In the genomic region with DNA sequence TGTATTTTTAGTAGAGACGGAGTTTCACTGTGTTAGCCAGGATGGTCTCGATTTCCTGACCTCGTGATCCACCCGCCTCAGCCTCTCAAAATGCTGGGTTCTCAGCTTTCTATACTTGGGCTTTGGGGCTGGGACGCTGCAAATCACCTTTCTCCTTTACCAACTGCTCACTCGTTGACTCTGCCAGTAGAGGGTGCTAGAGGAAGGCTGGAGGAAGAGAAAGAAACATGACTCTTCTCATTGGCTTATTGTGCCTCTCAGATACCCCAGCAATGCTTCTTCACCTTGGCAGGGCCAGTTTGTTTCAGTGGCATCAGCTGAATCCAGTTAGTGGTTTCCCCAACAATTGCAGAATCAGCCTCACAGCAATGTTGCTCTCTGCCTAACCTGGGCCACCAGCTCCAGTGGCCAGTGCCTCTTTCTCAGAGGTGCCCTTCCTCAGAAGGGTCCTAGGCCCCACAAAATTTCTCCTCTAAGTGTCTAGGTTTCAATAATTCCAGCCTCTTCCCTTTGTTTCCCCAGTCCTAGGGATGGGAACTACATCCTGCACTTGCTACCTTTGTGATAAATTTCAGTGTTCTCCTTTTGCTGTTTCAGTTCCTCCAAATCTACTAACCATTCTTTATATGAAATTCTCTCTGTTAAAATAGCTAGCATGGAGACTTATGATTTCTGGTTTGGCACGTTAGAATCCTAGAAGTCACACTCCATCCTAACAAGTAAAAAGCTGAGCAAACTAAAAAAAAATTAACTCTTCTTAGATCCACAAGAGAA, we compare ENCODE assay signal across 1 cellular context.
A peak's percentile ranks its signal among the peaks of the same experiment; 100 is the strongest.
TF ChIP-seq lines count a peak whose summit lies in the region.

No MANE protein-coding gene starts in this region.

TF ChIP-seq in K562, 482 proteins besides CTCF, POLR2A, EP300 and RAD21 (continued from another document):
- TF ChIP-seq, protein P1, sequence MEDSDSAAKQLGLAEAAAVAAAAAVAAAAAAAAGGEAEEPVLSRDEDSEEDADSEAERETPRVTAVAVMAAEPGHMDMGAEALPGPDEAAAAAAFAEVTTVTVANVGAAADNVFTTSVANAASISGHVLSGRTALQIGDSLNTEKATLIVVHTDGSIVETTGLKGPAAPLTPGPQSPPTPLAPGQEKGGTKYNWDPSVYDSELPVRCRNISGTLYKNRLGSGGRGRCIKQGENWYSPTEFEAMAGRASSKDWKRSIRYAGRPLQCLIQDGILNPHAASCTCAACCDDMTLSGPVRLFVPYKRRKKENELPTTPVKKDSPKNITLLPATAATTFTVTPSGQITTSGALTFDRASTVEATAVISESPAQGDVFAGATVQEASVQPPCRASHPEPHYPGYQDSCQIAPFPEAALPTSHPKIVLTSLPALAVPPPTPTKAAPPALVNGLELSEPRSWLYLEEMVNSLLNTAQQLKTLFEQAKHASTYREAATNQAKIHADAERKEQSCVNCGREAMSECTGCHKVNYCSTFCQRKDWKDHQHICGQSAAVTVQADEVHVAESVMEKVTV (CRISPR knock-in tag; IDR thresholded peaks at IDR 0.05), result peak; percentile 69
- peak; percentile 68 for TF ChIP-seq CC2D1A (IDR thresholded peaks at IDR 0.05)
- peak; percentile 78 for TF ChIP-seq SMC3 (conservative IDR thresholded peaks at IDR 0.05; ENCODE audit: insufficient read depth, low read depth, low read length)
TF ChIP-seq in K562: peak in this region for 7.
